Comparison of ENCODE assay signal across 35 cellular contexts in the genomic region with DNA sequence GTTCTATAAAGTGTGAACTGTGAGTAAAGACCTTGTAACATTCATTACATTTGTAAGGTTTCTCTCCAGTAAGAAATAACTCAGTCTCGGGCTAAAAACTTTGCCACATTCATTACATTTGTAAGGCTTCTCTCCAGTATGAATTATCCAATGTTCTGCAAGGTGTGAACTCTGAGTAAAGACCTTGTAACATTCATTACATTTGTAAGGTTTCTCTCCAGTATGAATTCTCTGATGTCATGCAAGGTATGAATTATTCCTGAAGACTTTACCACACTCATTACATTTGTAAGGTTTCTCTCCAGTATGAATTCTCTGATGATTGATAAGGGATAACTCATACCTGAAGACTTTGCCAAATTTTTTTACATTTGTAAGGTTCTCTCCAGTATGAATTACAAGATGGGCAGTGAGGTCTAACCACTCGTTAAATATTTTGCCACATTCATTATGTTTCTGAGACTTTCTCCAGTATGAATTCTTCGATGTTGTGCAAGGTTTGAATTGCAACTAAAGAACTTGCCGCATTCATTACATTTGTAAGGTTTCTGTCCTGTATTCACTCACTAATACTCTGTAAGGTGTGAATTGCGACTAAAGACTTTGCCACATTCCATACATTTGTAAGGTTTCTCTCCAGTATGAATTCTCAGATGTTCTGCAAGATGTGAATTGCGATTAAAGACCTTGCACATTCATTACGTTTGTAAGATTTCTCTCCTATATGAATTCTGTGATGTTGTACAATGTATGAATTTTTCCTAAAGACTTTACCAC. TPM values are rescaled to one million over a fixed set of nuclear protein-coding genes. Genes with fewer than 3 reads are reported as not detected.
"Had no signal": no experiment of that assay in that cellular context is flagged by ENCODE, and none has a peak within 500 bp of the region (broad histone marks: within the 10 kb centered on the region; RNA-seq: fewer than 3 reads in every experiment).

No MANE protein-coding gene starts in this region.

- ATAC-seq: activated CD8-positive, alpha-beta memory T cell treated with anti-CD3 and anti-CD28 coated beads, Interleukin-2, amount 10 ng/mL, durations not matched to agents 7 days and 5 days; body of pancreas; Panc1; Right ventricle myocardium inferior; T-cell had no signal

- H3K4me3 Mint-ChIP-seq: activated B cell treated with CpG ODN at 0.5 μM for 24 hours; activated CD4-positive, alpha-beta T cell treated with anti-CD3 and anti-CD28 coated beads, Interleukin-2, amount 10 ng/mL, durations not matched to agents 24 days and 14 days; activated CD8-positive, alpha-beta memory T cell treated with anti-CD3 and anti-CD28 coated beads, Interleukin-2, amount 10 ng/mL, durations not matched to agents 7 days and 5 days; activated naive CD4-positive, alpha-beta T cell treated with anti-CD3 and anti-CD28 coated beads, Interleukin-2, amount 50 U/mL, for 24 hours; activated T-cell treated with anti-CD3 and anti-CD28 coated beads, Interleukin-2, amount 50 U/mL, for 24 hours; activated T-helper 1 cell treated with anti-CD3 and anti-CD28 coated beads, Interleukin-12 subunit alpha, Interleukin-12 subunit beta, Interleukin-2, Interleukin-4 antibody, amounts not matched to agents 30 ng/mL and 10 ng/mL and 1 ng/mL, durations not matched to agents 14 hours and 24 hours and 36 hours; T-cell had no signal

- DNase-seq: activated B cell treated with CpG ODN at 0.5 μM for 24 hours; activated CD4-positive, alpha-beta T cell treated with anti-CD3 and anti-CD28 coated beads for 1 hour; activated CD4-positive, alpha-beta T cell treated with anti-CD3 and anti-CD28 coated beads, Interleukin-2, amount 10 ng/mL, durations not matched to agents 24 days and 14 days; activated CD4-positive, alpha-beta T cell treated with anti-CD3 and anti-CD28 coated beads, Interleukin-2, amount 50 U/mL, for 48 hours; activated CD8-positive, alpha-beta memory T cell treated with anti-CD3 and anti-CD28 coated beads, Interleukin-2, amount 10 ng/mL, durations not matched to agents 7 days and 5 days; activated effector memory CD4-positive, alpha-beta T cell treated with Interleukin-2 at 50 U/mL for 16 hours; activated naive CD4-positive, alpha-beta T cell; activated T-cell treated with anti-CD3 and anti-CD28 coated beads, Interleukin-2, amount 50 U/mL, for 24 hours; amniotic stem cell; body of pancreas; central memory CD4-positive, alpha-beta T cell; KG1; NCI-H1105; NCI-H146; NCI-H187 treated with DMSO at 0.1 percent for 48 hours; NCI-H2081 treated with DMSO at 0.1 percent for 48 hours; NCI-H2171 treated with DMSO at 0.1 percent for 48 hours; NCI-H345; NCI-H510A; NCI-H526 treated with DMSO at 0.1 percent for 48 hours; RPMI8226; T-cell; T-helper 2 cell; T1000 had no signal

- H3K27me3 Mint-ChIP-seq: activated B cell treated with CpG ODN at 0.5 μM for 24 hours; activated CD4-positive, alpha-beta T cell treated with anti-CD3 and anti-CD28 coated beads, Interleukin-2, amount 10 ng/mL, durations not matched to agents 24 days and 14 days; activated CD8-positive, alpha-beta memory T cell treated with anti-CD3 and anti-CD28 coated beads, Interleukin-2, amount 10 ng/mL, durations not matched to agents 7 days and 5 days; activated naive CD4-positive, alpha-beta T cell treated with anti-CD3 and anti-CD28 coated beads, Interleukin-2, amount 50 U/mL, for 24 hours; activated T-cell treated with anti-CD3 and anti-CD28 coated beads, Interleukin-2, amount 50 U/mL, for 24 hours; T-cell had no signal

- H3K27me3 ChIP-seq: ascending aorta, body of pancreas had no signal

- FAIRE-seq: bronchial epithelial cell, TTC549 had no signal

- H3K4me3 ChIP-seq: ascending aorta, body of pancreas, SK-N-MC had no signal

- H3K4me1 Mint-ChIP-seq: activated B cell treated with CpG ODN at 0.5 μM for 24 hours; activated CD4-positive, alpha-beta T cell treated with anti-CD3 and anti-CD28 coated beads, Interleukin-2, amount 10 ng/mL, durations not matched to agents 24 days and 14 days; activated CD8-positive, alpha-beta memory T cell treated with anti-CD3 and anti-CD28 coated beads, Interleukin-2, amount 10 ng/mL, durations not matched to agents 7 days and 5 days; activated naive CD4-positive, alpha-beta T cell treated with anti-CD3 and anti-CD28 coated beads, Interleukin-2, amount 50 U/mL, for 24 hours; T-cell had no signal

- H3K27ac Mint-ChIP-seq: activated B cell treated with CpG ODN at 0.5 μM for 24 hours; activated CD4-positive, alpha-beta T cell treated with anti-CD3 and anti-CD28 coated beads, Interleukin-2, amount 10 ng/mL, durations not matched to agents 24 days and 14 days; activated CD8-positive, alpha-beta memory T cell treated with anti-CD3 and anti-CD28 coated beads, Interleukin-2, amount 10 ng/mL, durations not matched to agents 7 days and 5 days; activated naive CD4-positive, alpha-beta T cell treated with anti-CD3 and anti-CD28 coated beads, Interleukin-2, amount 50 U/mL, for 24 hours; activated T-cell treated with anti-CD3 and anti-CD28 coated beads, Interleukin-2, amount 50 U/mL, for 24 hours; activated T-helper 1 cell treated with anti-CD3 and anti-CD28 coated beads, Interleukin-12 subunit alpha, Interleukin-12 subunit beta, Interleukin-2, Interleukin-4 antibody, amounts not matched to agents 30 ng/mL and 10 ng/mL and 1 ng/mL, durations not matched to agents 14 hours and 24 hours and 36 hours; T-cell had no signal

- H3K27ac ChIP-seq: ascending aorta, body of pancreas, SK-N-MC had no signal

- H3K4me1 ChIP-seq: ascending aorta, body of pancreas had no signal

- H3K36me3 ChIP-seq: ascending aorta had no signal

RNA-seq across cellular contexts. Expression of a gene that starts 21.2 kb away (rescaled TPM):
- total RNA-seq: ascending aorta, OCI-LY7 had no signal

RNA-seq across cellular contexts. Expression of a gene that starts 45.6 kb away (rescaled TPM):
- total RNA-seq: activated CD4-positive, alpha-beta T cell treated with anti-CD3 and anti-CD28 coated beads, Interleukin-2, amount 10 ng/mL, durations not matched to agents 24 days and 14 days; activated CD8-positive, alpha-beta memory T cell treated with anti-CD3 and anti-CD28 coated beads, Interleukin-2, amount 10 ng/mL, durations not matched to agents 7 days and 5 days; activated T-helper 1 cell treated with anti-CD3 and anti-CD28 coated beads, Interleukin-12 subunit alpha, Interleukin-12 subunit beta, Interleukin-2, Interleukin-4 antibody, amounts not matched to agents 30 ng/mL and 10 ng/mL and 1 ng/mL, durations not matched to agents 14 hours and 24 hours and 36 hours; ascending aorta; body of pancreas; bronchial epithelial cell; LHCN-M2; M059J; OCI-LY7 had no signal
